Comparison of ENCODE assay signal across 9 cellular contexts in the genomic region with DNA sequence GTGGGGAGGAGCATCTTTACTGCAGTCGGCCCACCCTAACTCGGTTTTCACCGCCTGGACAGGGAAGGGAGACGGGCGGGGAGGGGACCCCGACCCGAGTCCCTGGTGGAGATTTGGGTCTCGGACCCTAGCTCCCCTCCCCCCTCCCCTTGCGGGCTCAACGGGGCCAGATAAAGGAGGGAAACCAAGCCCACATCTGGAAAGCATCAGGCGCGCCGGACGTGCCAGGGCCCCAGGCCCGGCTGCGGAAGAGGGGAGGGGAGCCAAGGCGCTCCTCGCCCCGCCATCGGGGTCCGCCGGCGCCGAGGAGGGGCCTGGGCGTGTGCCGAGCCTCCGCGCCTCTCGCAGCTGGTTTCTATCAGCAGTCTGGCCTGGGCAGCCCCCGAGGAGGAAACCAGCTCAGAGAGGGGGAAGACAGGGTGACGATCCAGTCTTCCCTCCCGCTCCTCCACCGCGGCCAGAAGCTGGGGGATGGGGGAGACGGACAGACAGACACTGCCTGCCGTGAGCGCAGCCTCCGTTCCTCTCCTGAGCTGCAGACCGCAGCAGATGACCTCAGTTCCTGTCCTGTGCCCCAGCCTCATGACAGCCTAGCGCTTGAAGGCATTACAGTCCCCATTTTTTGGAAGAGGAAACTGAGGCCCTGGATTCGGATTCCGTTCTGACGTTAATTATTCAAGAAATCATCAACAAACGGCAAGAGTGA. TPM values are rescaled to one million over a fixed set of nuclear protein-coding genes. Genes with fewer than 3 reads are reported as not detected.
DNase-seq lines count a peak whose midpoint lies in the region; ATAC-seq lines count a peak whose summit lies in the region.
"Had no signal": no experiment of that assay in that cellular context is flagged by ENCODE, and none has a peak within 500 bp of the region (broad histone marks: within the 10 kb centered on the region; RNA-seq: fewer than 3 reads in every experiment).

No MANE protein-coding gene starts in this region.

- H3K4me1 ChIP-seq in NT2/D1 (ENCODE audit: insufficient read depth, insufficient read length) (peaks cover 4% of the 10 kb centered on the region), mesendoderm (ENCODE audit: control insufficient read depth, low read depth, low read length) (peaks cover 4% of the 10 kb centered on the region), aorta (ENCODE audit: control insufficient read depth in 1 of 2, insufficient read depth in 2 of 2, low read length in 2 of 2) (peaks cover 0 to 2% of the 10 kb centered on the region in 2 donors)

- no peaks in the 10 kb centered on the region for H3K9me3 Mint-ChIP-seq in activated CD4-positive, alpha-beta T cell treated with anti-CD3 and anti-CD28 coated beads, Interleukin-2, amount 10 ng/mL, durations not matched to agents 7 days and 5 days

- H3K79me1 ChIP-seq in mesendoderm (ENCODE audit: low read length), result no peaks in the 10 kb centered on the region

- peak; percentile 57 for ATAC-seq in aorta (ENCODE audit: low FRiP score)
- no peak for ATAC-seq in HG03520 (IDR thresholded peaks at IDR 0.05; ENCODE audit: unreplicated experiment)

- no CpG with 5 or more reads among the region's 44 CpGs for WGBS in mesendoderm (ENCODE audit: extremely low coverage, insufficient coverage, low lambda C conversion rate)
- 0 to 1% methylated on average over 30 to 44 of the region's 44 CpGs for WGBS in aorta, 2 donors

- H2BK120ac ChIP-seq in mesendoderm (ENCODE audit: low read depth, low read length), result no peak overlapping the region

- H3K36me3 ChIP-seq in NT2/D1 (ENCODE audit: insufficient read depth, insufficient read length, low read length), result no peaks in the 10 kb centered on the region
- no peaks in the 10 kb centered on the region for H3K36me3 ChIP-seq in mesendoderm (ENCODE audit: control insufficient read depth, insufficient read depth, low read length)
- no peaks in the 10 kb centered on the region for H3K36me3 ChIP-seq in aorta (ENCODE audit: control insufficient read depth in 1 of 2, insufficient read depth in 2 of 2, low read length in 1 of 2)

- H4K8ac ChIP-seq in mesendoderm (ENCODE audit: low read depth, low read length), result no peak overlapping the region

- no peak overlapping the region for H2BK15ac ChIP-seq in mesendoderm (replicated peaks; ENCODE audit: low read depth)

- intact Hi-C loops in aorta (cut with DNase I), result no loop called here

- CTCF ChIA-PET in activated CD4-positive, alpha-beta T cell treated with anti-CD3 and anti-CD28 coated beads, Interleukin-2, amount 10 ng/mL, durations not matched to agents 7 days and 5 days (lab: Charles Lee), result interaction anchor here (0.9 kb wide), 2 partner anchors 35 to 42 kb away, joined by 3 read pairs; no protein-coding TSS in a partner anchor

- H3K9ac ChIP-seq in NT2/D1 (ENCODE audit: insufficient read length, low read depth) (peak overlapping the region; percentile 34), mesendoderm (ENCODE audit: low read length) (peak overlapping the region; percentile 57)

- H3K9me3 ChIP-seq in NT2/D1 (ENCODE audit: insufficient read depth, low read length) (no peaks in the 10 kb centered on the region), aorta (ENCODE audit: control insufficient read depth, low read length) (no peaks in the 10 kb centered on the region)

- peak overlapping the region; percentile 36 for H3K4me2 ChIP-seq in mesendoderm (ENCODE audit: low read length)

- no peak overlapping the region for H3K4ac ChIP-seq in mesendoderm (ENCODE audit: low read depth, low read length)

- no peak overlapping the region for H3K27ac Mint-ChIP-seq in activated CD4-positive, alpha-beta T cell treated with anti-CD3 and anti-CD28 coated beads, Interleukin-2, amount 10 ng/mL, durations not matched to agents 7 days and 5 days

- H2BK5ac ChIP-seq in mesendoderm (ENCODE audit: low read length), result no peak overlapping the region

- peaks cover 47% of the 10 kb centered on the region for H3K27me3 ChIP-seq in NT2/D1 (ENCODE audit: insufficient read depth, insufficient read length)
- no peaks in the 10 kb centered on the region for H3K27me3 ChIP-seq in mesendoderm (ENCODE audit: insufficient read depth, low read length, poor library complexity)
- no peaks in the 10 kb centered on the region for H3K27me3 ChIP-seq in aorta (ENCODE audit: control insufficient read depth in 1 of 2, insufficient read depth in 2 of 2, low read length in 1 of 2)

- H3K4me1 Mint-ChIP-seq in activated CD4-positive, alpha-beta T cell treated with anti-CD3 and anti-CD28 coated beads, Interleukin-2, amount 10 ng/mL, durations not matched to agents 7 days and 5 days, result peaks cover 13% of the 10 kb centered on the region

- peak overlapping the region; percentile 23 for H3K4me3 Mint-ChIP-seq in activated CD4-positive, alpha-beta T cell treated with anti-CD3 and anti-CD28 coated beads, Interleukin-2, amount 10 ng/mL, durations not matched to agents 7 days and 5 days

- H3K27ac ChIP-seq in mesendoderm (ENCODE audit: low read depth, low read length) (no peak overlapping the region), aorta (ENCODE audit: low read depth in 1 of 2, low read length in 2 of 2) (peak overlapping the region; percentile 3 to 82)
- H3K27ac ChIP-seq: epithelial cell of prostate had no signal

- DNase-seq in activated CD4-positive, alpha-beta T cell treated with anti-CD3 and anti-CD28 coated beads, Interleukin-2, amount 10 ng/mL, durations not matched to agents 7 days and 5 days, result peak; percentile 35
- no peak for DNase-seq in activated CD4-positive, alpha-beta T cell treated with anti-CD3 and anti-CD28 coated beads, Interleukin-2, amount 50 U/mL, for 4 hours
- DNase-seq in NT2/D1 (ENCODE audit: low read depth, low spot score), result no peak
- DNase-seq in dermis blood vessel endothelial cell, result peak; percentile 33
- peak; percentile 74 for DNase-seq in mesendoderm
- peak; percentile 87 to 89 for DNase-seq in aorta
- no peak for DNase-seq in NCI-H510A treated with DMSO at 0.1 percent for 48 hours (lab: John Stamatoyannopoulos, UW)

- H3K27me3 Mint-ChIP-seq in activated CD4-positive, alpha-beta T cell treated with anti-CD3 and anti-CD28 coated beads, Interleukin-2, amount 10 ng/mL, durations not matched to agents 7 days and 5 days, result peaks cover 29% of the 10 kb centered on the region

- no peak overlapping the region for H2AK5ac ChIP-seq in mesendoderm (ENCODE audit: low read length)

- peak overlapping the region; percentile 70 for H3K56ac ChIP-seq in mesendoderm (ENCODE audit: low read length)

- H3K23ac ChIP-seq in mesendoderm (ENCODE audit: low read length), result no peak overlapping the region

- no peak overlapping the region for H4K5ac ChIP-seq in mesendoderm (ENCODE audit: low read length)

- no peaks in the 10 kb centered on the region for H3K36me3 Mint-ChIP-seq in activated CD4-positive, alpha-beta T cell treated with anti-CD3 and anti-CD28 coated beads, Interleukin-2, amount 10 ng/mL, durations not matched to agents 7 days and 5 days (ENCODE audit: low read depth)

- no peaks in the 10 kb centered on the region for H3K79me2 ChIP-seq in mesendoderm (ENCODE audit: control insufficient read depth, insufficient read depth, low read length)

- POLR2A ChIA-PET in activated CD4-positive, alpha-beta T cell treated with anti-CD3 and anti-CD28 coated beads, Interleukin-2, amount 10 ng/mL, durations not matched to agents 7 days and 5 days (lab: Charles Lee), result interaction anchor here (0.7 kb wide), 1 partner anchor 19 kb away, joined by 3 read pairs; no protein-coding TSS in a partner anchor

- H3K4me3 ChIP-seq in NT2/D1 (ENCODE audit: insufficient read length, low read depth) (peak overlapping the region; percentile 38), mesendoderm (ENCODE audit: low read length) (peak overlapping the region; percentile 57), aorta (ENCODE audit: low read length in 2 of 2) (peak overlapping the region; percentile 54 to 58)

- peak overlapping the region; percentile 8 for H3K18ac ChIP-seq in mesendoderm (ENCODE audit: low read length)

RNA-seq across cellular contexts. Expression of gene GNG8, which starts 3.5 kb away (rescaled TPM):
- total RNA-seq in activated CD4-positive, alpha-beta T cell treated with anti-CD3 and anti-CD28 coated beads, Interleukin-2, amount 10 ng/mL, durations not matched to agents 7 days and 5 days, result not detected
- total RNA-seq in dermis blood vessel endothelial cell (not detected in 2 replicates), aorta (1 to 10 TPM; 3.0 to 4.5 TPM)
- polyA plus RNA-seq in mesendoderm (2013, experiment 1 of 2), result not detected
- 1.2 TPM for polyA plus RNA-seq in mesendoderm (2013, experiment 2 of 2)
- not detected for polyA plus RNA-seq in aorta

RNA-seq across cellular contexts. Expression of gene PTGIR, which starts 14.6 kb away (rescaled TPM):
- total RNA-seq in activated CD4-positive, alpha-beta T cell treated with anti-CD3 and anti-CD28 coated beads, Interleukin-2, amount 10 ng/mL, durations not matched to agents 7 days and 5 days, result 10 to 100 TPM; 14.0 to 14.7 TPM
- total RNA-seq in dermis blood vessel endothelial cell (not detected in 2 replicates), aorta (10 to 100 TPM; 70.4 to 70.8 TPM)
- polyA plus RNA-seq in mesendoderm (2013, experiment 1 of 2), result not detected
- polyA plus RNA-seq in mesendoderm (2013, experiment 2 of 2), result not detected
- 100 to 1,000 TPM in 1 of 2 donors, 10 to 100 TPM in 1; 17.3 to 119 TPM for polyA plus RNA-seq in aorta

RNA-seq across cellular contexts. Expression of gene DACT3, which starts 21.5 kb away (rescaled TPM):
- under 1 TPM; 0.31 to 0.42 TPM for total RNA-seq in activated CD4-positive, alpha-beta T cell treated with anti-CD3 and anti-CD28 coated beads, Interleukin-2, amount 10 ng/mL, durations not matched to agents 7 days and 5 days
- total RNA-seq in dermis blood vessel endothelial cell (0.14 and 0.34 TPM in 2 replicates), aorta (100 to 1,000 TPM in 1 of 2 donors, 10 to 100 TPM in 1; 84.1 to 216 TPM)
- polyA plus RNA-seq in mesendoderm (2013, experiment 1 of 2), result 0.41 TPM
- polyA plus RNA-seq in mesendoderm (2013, experiment 2 of 2), result 0.42 TPM
- 10 to 100 TPM; 24.4 to 47.0 TPM for polyA plus RNA-seq in aorta

RNA-seq across cellular contexts. Expression of gene CALM3, which starts 38.4 kb away (rescaled TPM):
- 100 to 1,000 TPM; 700 to 784 TPM for total RNA-seq in activated CD4-positive, alpha-beta T cell treated with anti-CD3 and anti-CD28 coated beads, Interleukin-2, amount 10 ng/mL, durations not matched to agents 7 days and 5 days
- total RNA-seq in dermis blood vessel endothelial cell, result 154 and 372 TPM in 2 replicates
- 240 TPM for polyA plus RNA-seq in mesendoderm (2013, experiment 1 of 2)
- polyA plus RNA-seq in mesendoderm (2013, experiment 2 of 2), result 237 TPM
- 100 to 1,000 TPM; 212 to 237 TPM for total RNA-seq in aorta
- polyA plus RNA-seq in aorta, result 100 to 1,000 TPM; 197 to 240 TPM

Comparison
In these comparisons a context has a peak if more than half of its experiments do, and no peak if none do; other contexts are left out.
1. DNase-seq: peak in activated CD4-positive, alpha-beta T cell treated with anti-CD3 and anti-CD28 coated beads, Interleukin-2, amount 10 ng/mL, durations not matched to agents 7 days and 5 days (single experiment), dermis blood vessel endothelial cell (single experiment), mesendoderm (single experiment) and aorta (2 of 2); none in activated CD4-positive, alpha-beta T cell treated with anti-CD3 and anti-CD28 coated beads, Interleukin-2, amount 50 U/mL, for 4 hours (0 of 2), NT2/D1 (single experiment) and NCI-H510A treated with DMSO at 0.1 percent for 48 hours (single experiment).
2. RNA of gene PTGIR, which starts 14.6 kb away (total RNA-seq): 70.4 to 70.8 TPM in aorta and 14.0 to 14.7 TPM in activated CD4-positive, alpha-beta T cell treated with anti-CD3 and anti-CD28 coated beads, Interleukin-2, amount 10 ng/mL, durations not matched to agents 7 days and 5 days; not detected in dermis blood vessel endothelial cell; every median in the first group is over 10 times any median in the second.
3. RNA of gene DACT3, which starts 21.5 kb away (total RNA-seq): 84.1 to 216 TPM in aorta; 0.31 to 0.42 TPM in activated CD4-positive, alpha-beta T cell treated with anti-CD3 and anti-CD28 coated beads, Interleukin-2, amount 10 ng/mL, durations not matched to agents 7 days and 5 days and 0.14 to 0.34 TPM in dermis blood vessel endothelial cell; every median in the first group is over 10 times any median in the second.
4. Peak in every context shown above with its lines, with median percentiles within 50 percentile points of each other: H3K4me3 ChIP-seq.